In the genomic region with DNA sequence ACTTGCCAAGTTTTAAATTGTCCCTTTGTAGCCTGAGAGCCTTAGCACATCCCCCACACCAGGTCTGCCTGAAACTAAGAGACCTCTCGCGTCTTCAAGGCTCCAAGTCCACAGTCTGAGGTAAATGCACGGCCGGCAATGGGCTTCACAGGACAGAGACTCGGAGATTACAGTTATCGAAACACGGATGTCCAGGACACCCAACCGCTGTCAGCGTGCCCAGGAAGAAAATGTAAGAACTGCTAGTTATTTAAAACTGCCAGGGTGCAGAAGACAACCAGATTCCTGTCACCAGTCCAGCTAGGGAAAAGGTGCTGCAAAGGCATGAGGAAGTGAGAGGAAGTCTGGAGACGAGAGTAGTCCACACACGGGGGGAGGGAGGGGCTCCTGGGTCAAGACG, we compare ENCODE assay signal across 10 cellular contexts. TPM values are rescaled to one million over a fixed set of nuclear protein-coding genes. Genes with fewer than 3 reads are reported as not detected.
DNase-seq lines count a peak whose midpoint lies in the region; ATAC-seq and TF ChIP-seq lines count a peak whose summit lies in the region.
"Had no signal": no experiment of that assay in that cellular context is flagged by ENCODE, and none has a peak within 500 bp of the region (broad histone marks: within the 10 kb centered on the region; RNA-seq: fewer than 3 reads in every experiment).

No MANE protein-coding gene starts in this region.

- ATAC-seq in HG02571 (IDR thresholded peaks at IDR 0.05; ENCODE audit: unreplicated experiment), result peak; percentile 39
- peak; percentile 23 for ATAC-seq in left lobe of liver
- no peak for ATAC-seq in CD8-positive, alpha-beta T cell
- ATAC-seq in GM18861 (IDR thresholded peaks at IDR 0.05; ENCODE audit: unreplicated experiment), result no peak

- no peak for DNase-seq in left lobe of liver (ENCODE audit: low spot score)
- DNase-seq in testis, result no peak
- DNase-seq in COR-L47 (lab: John Stamatoyannopoulos, UW), result no peak
- DNase-seq in CD8-positive, alpha-beta T cell, result no peak
- DNase-seq in pons (ENCODE audit: low spot score), result no peak
- DNase-seq: NCI-H2171 treated with DMSO at 0.1 percent for 48 hours had no signal

- TF ChIP-seq CTCF in testis (IDR thresholded peaks at IDR 0.05), result no peak
- TF ChIP-seq CTCF in CD8-positive, alpha-beta T cell (IDR thresholded peaks at IDR 0.05), result no peak

- no peak overlapping the region for H3K27ac Mint-ChIP-seq in CD8-positive, alpha-beta T cell

- CTCF ChIA-PET in CD8-positive, alpha-beta T cell (lab: Charles Lee), result no interaction called here

- POLR2A ChIA-PET in CD8-positive, alpha-beta T cell (lab: Charles Lee), result no interaction called here

- H3K9me3 Mint-ChIP-seq in CD8-positive, alpha-beta T cell, result no peaks in the 10 kb centered on the region

- H3K4me3 ChIP-seq in duodenal mucosa (ENCODE audit: low read depth in 1 of 2, low read length in 2 of 2) (peak overlapping the region; percentile 63 to 66), testis (peak overlapping the region; percentile 45 to 46)
- no peak overlapping the region for H3K4me3 ChIP-seq in CD8-positive, alpha-beta T cell (ENCODE audit: low read depth, low read length)
- H3K4me3 ChIP-seq: SK-N-MC had no signal

- peaks cover 8 to 14% of the 10 kb centered on the region in 2 donors for H3K4me1 ChIP-seq in duodenal mucosa (ENCODE audit: control insufficient read depth in 1 of 2, insufficient read depth in 2 of 2, low read length in 2 of 2)
- H3K4me1 ChIP-seq in testis, result peaks cover 6% of the 10 kb centered on the region
- H3K4me1 ChIP-seq in CD8-positive, alpha-beta T cell (ENCODE audit: insufficient read depth, low read length), result peaks cover 10% of the 10 kb centered on the region

- peaks cover 76% of the 10 kb centered on the region for H3K4me1 Mint-ChIP-seq in CD8-positive, alpha-beta T cell (ENCODE audit: low read depth)

- no peak overlapping the region for H3K4me3 Mint-ChIP-seq in CD8-positive, alpha-beta T cell

- no peaks in the 10 kb centered on the region for H3K9me3 ChIP-seq in duodenal mucosa (ENCODE audit: control insufficient read depth in 1 of 2, low read length in 2 of 2)
- H3K9me3 ChIP-seq in testis, result no peaks in the 10 kb centered on the region
- no peaks in the 10 kb centered on the region for H3K9me3 ChIP-seq in CD8-positive, alpha-beta T cell (ENCODE audit: low read length)

- H3K36me3 ChIP-seq in duodenal mucosa (ENCODE audit: control insufficient read depth in 1 of 2, insufficient read depth in 2 of 2, low read length in 2 of 2) (no peaks in the 10 kb centered on the region), testis (ENCODE audit: low read depth, missing control alignments) (no peaks in the 10 kb centered on the region)
- H3K36me3 ChIP-seq in CD8-positive, alpha-beta T cell (ENCODE audit: insufficient read depth, low read length), result no peaks in the 10 kb centered on the region

- H3K27me3 ChIP-seq in duodenal mucosa (ENCODE audit: control insufficient read depth in 1 of 2, insufficient read depth in 2 of 2, low read length in 2 of 2), result no peaks in the 10 kb centered on the region
- no peaks in the 10 kb centered on the region for H3K27me3 ChIP-seq in testis
- H3K27me3 ChIP-seq in CD8-positive, alpha-beta T cell (ENCODE audit: insufficient read depth, low read length), result no peaks in the 10 kb centered on the region

- H3K27ac ChIP-seq in duodenal mucosa (ENCODE audit: low read depth, low read length) (peak overlapping the region; percentile 22), testis (peak overlapping the region in 1 of 2 donors; percentile 44)
- no peak overlapping the region for H3K27ac ChIP-seq in CD8-positive, alpha-beta T cell (ENCODE audit: low read depth, low read length)
- H3K27ac ChIP-seq: SK-N-MC had no signal

- peaks cover 9% of the 10 kb centered on the region for H3K36me3 Mint-ChIP-seq in CD8-positive, alpha-beta T cell

- no peaks in the 10 kb centered on the region for H3K27me3 Mint-ChIP-seq in CD8-positive, alpha-beta T cell (ENCODE audit: low read depth)

- no peak for TF ChIP-seq POLR2A in testis (IDR thresholded peaks at IDR 0.05)

- intact Hi-C loops in testis (cut with DNase I; ENCODE audit: low total_unique reads), result no loop called here
- intact Hi-C loops in CD8-positive, alpha-beta T cell (cut with DNase I, micrococcal nuclease), result no loop called here

- 28 to 29% methylated on average over 11 to 12 of the region's 12 CpGs for WGBS in testis, 2 donors

- peak overlapping the region; percentile 4 to 30 for H3K9ac ChIP-seq in duodenal mucosa (ENCODE audit: low read depth in 1 of 2, low read length in 2 of 2)

RNA-seq across cellular contexts. Expression of gene ZNF827, which starts 28.9 kb away (rescaled TPM):
- total RNA-seq in left lobe of liver, result 0.81 TPM
- 10 to 100 TPM; 37.5 to 46.8 TPM for total RNA-seq in testis
- 13.9 TPM for polyA plus RNA-seq in testis (ENCODE audit: insufficient read depth, low read depth, low replicate concordance)
- 10 to 100 TPM; 35.4 to 36.6 TPM for total RNA-seq in CD8-positive, alpha-beta T cell

Comparison
In these comparisons a context has a peak if more than half of its experiments do, and no peak if none do; other contexts are left out.
1. ATAC-seq: peak in HG02571 (single experiment) and left lobe of liver (single experiment); none in CD8-positive, alpha-beta T cell (single experiment) and GM18861 (single experiment).
2. RNA of gene ZNF827, which starts 28.9 kb away (total RNA-seq): 37.5 to 46.8 TPM in testis and 35.4 to 36.6 TPM in CD8-positive, alpha-beta T cell; 0.81 TPM in left lobe of liver (single experiment); every median in the first group is over 10 times any median in the second.